In genomic region chr6:35687658-35688604, GRCh38 we compare ENCODE assay signal across 1 cellular context.
TF ChIP-seq lines count a peak whose summit lies in the region.

No MANE protein-coding gene starts in this region.

TF ChIP-seq in GM12878, 131 proteins besides CTCF, POLR2A, EP300 and RAD21 (continued from another document and continues in another):
- TF ChIP-seq ZBTB4 (CRISPR knock-in tag; IDR thresholded peaks at IDR 0.05) (no peak), FOXM1 (IDR thresholded peaks at IDR 0.05; ENCODE audit: low read depth, low read length) (no peak), HDAC2 (IDR thresholded peaks at IDR 0.05) (no peak), MTA3 (IDR thresholded peaks at IDR 0.05; ENCODE audit: borderline replicate concordance, low read length) (0 out of 2 replicates have a peak, but pooled peaks have one; percentile 18), SREBF2 (IDR thresholded peaks at IDR 0.05; ENCODE audit: low read length) (no peak), RELA (IDR thresholded peaks at IDR 0.05; ENCODE audit: borderline replicate concordance, partially characterized antibody) (no peak), HSF1 (IDR thresholded peaks at IDR 0.05; ENCODE audit: low read depth, low read length) (no peak), SKIL (IDR thresholded peaks at IDR 0.05; ENCODE audit: low read depth, poor library complexity, severe bottlenecking) (no peak), CEBPB (IDR thresholded peaks at IDR 0.05; ENCODE audit: borderline replicate concordance in 1 of 2, low read depth in 2 of 2, low read length in 2 of 2) (no peak), SMAD1 (IDR thresholded peaks at IDR 0.05; ENCODE audit: low read depth, partially characterized antibody) (no peak), NFYA (IDR thresholded peaks at IDR 0.05; ENCODE audit: borderline replicate concordance, low read depth, low read length) (no peak), GATAD2B (conservative IDR thresholded peaks at IDR 0.05; ENCODE audit: low read depth) (no peak), PAX5 (IDR thresholded peaks at IDR 0.05; ENCODE audit: borderline replicate concordance, low read depth, low read length) (no peak), SMARCA5 (IDR thresholded peaks at IDR 0.05) (no peak), BHLHE40 (IDR thresholded peaks at IDR 0.05; ENCODE audit: borderline replicate concordance in 1 of 2, low read depth in 2 of 2, low read length in 1 of 2) (no peak; a peak in 1 of 4 replicates), ZBED1 (IDR thresholded peaks at IDR 0.05; ENCODE audit: borderline replicate concordance) (no peak; the same call in 1 of the 2 replicates), TARDBP (IDR thresholded peaks at IDR 0.05; ENCODE audit: borderline replicate concordance) (no peak), RELB (IDR thresholded peaks at IDR 0.05; ENCODE audit: low read depth) (no peak), LARP7 (IDR thresholded peaks at IDR 0.05) (no peak), SP1 (IDR thresholded peaks at IDR 0.05; ENCODE audit: low read depth, low read length) (no peak), ZSCAN29 (IDR thresholded peaks at IDR 0.05) (no peak), ESRRA (IDR thresholded peaks at IDR 0.05; ENCODE audit: low read length) (no peak), NR2F1 (conservative IDR thresholded peaks at IDR 0.05) (no peak; the same call in 1 of the 2 replicates), MEF2A (IDR thresholded peaks at IDR 0.05; ENCODE audit: insufficient read depth, low read depth, low read length) (0 out of 2 replicates have a peak, but pooled peaks have one; percentile 11), ATF2 (IDR thresholded peaks at IDR 0.05; ENCODE audit: low read length) (no peak), EED (IDR thresholded peaks at IDR 0.05; ENCODE audit: low read depth) (no peak), SIN3A (IDR thresholded peaks at IDR 0.05; ENCODE audit: low read depth, low read length) (peak; percentile 30; the same call in 1 of the 2 replicates), MYB (IDR thresholded peaks at IDR 0.05; ENCODE audit: borderline replicate concordance, low read depth, low read length) (no peak), WRNIP1 (IDR thresholded peaks at IDR 0.05; ENCODE audit: borderline replicate concordance, low read depth, low read length) (no peak), E2F8 (IDR thresholded peaks at IDR 0.05; ENCODE audit: low read depth, partially characterized antibody) (no peak), EGR1 (IDR thresholded peaks at IDR 0.05; ENCODE audit: borderline replicate concordance in 1 of 2, low read depth in 2 of 2, low read length in 2 of 2) (peak in 1 of 2 experiments; percentile 83; a peak in 1 of 3 replicates), YBX1 (IDR thresholded peaks at IDR 0.05) (no peak), KDM1A (IDR thresholded peaks at IDR 0.05; ENCODE audit: borderline replicate concordance) (no peak), ETV6 (conservative IDR thresholded peaks at IDR 0.05 in 1 of 2, IDR thresholded peaks at IDR 0.05 in 1 of 2; ENCODE audit: borderline replicate concordance in 1 of 2, low read depth in 1 of 2) (no peak), SREBF1 (IDR thresholded peaks at IDR 0.05; ENCODE audit: low read length) (no peak), SMAD5 (IDR thresholded peaks at IDR 0.05; ENCODE audit: low read depth) (no peak), E2F4 (IDR thresholded peaks at IDR 0.05; ENCODE audit: low read depth, low read length) (no peak), ZNF217 (IDR thresholded peaks at IDR 0.05) (no peak), FOXK2 (IDR thresholded peaks at IDR 0.05) (no peak), POLR2AphosphoS5 (IDR thresholded peaks at IDR 0.05; ENCODE audit: low read length) (no peak), CREB1 (IDR thresholded peaks at IDR 0.05; ENCODE audit: low read depth) (peak; percentile 46; the same call in 1 of the 2 replicates), IKZF2 (IDR thresholded peaks at IDR 0.05) (no peak), DPF2 (IDR thresholded peaks at IDR 0.05) (no peak), NKRF (conservative IDR thresholded peaks at IDR 0.05) (peak; percentile 34; the same call in 1 of the 2 replicates), BCLAF1 (IDR thresholded peaks at IDR 0.05) (no peak), KLF5 (IDR thresholded peaks at IDR 0.05; ENCODE audit: partially characterized antibody) (no peak), NRF1 (conservative IDR thresholded peaks at IDR 0.05; ENCODE audit: low read depth, low read length) (no peak)
